In the genomic region with DNA sequence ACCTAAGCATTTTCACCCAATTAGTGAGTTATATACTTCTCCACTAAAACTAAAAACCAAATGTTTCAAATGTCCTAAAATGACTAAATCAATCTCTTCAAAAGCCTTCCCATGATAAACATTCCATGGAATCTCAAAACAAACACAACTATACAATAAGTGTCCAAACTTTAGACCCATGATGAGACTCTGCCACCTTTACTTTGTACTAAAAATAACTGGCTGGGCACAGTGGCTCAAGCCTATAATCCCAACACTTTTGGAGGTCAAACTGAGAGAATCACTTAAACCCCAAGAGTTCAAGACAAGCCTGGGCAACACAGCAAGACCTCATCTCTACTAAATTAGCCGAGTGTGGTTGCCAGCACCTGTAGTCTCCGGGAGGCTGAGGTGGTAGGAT, we compare ENCODE assay signal across 16 cellular contexts.
"Had no signal": no experiment of that assay in that cellular context is flagged by ENCODE, and none has a peak within 500 bp of the region (broad histone marks: within the 10 kb centered on the region; RNA-seq: fewer than 3 reads in every experiment).

No MANE protein-coding gene starts in this region.

- FAIRE-seq: endometrium had no signal

- H3K9me3 Mint-ChIP-seq: activated T-helper 17 cell treated with anti-CD3 and anti-CD28 coated beads, Interleukin-2, amount 50 U/mL, for 72 hours; central memory CD8-positive, alpha-beta T cell had no signal

- H3K27ac Mint-ChIP-seq: activated CD4-positive, alpha-beta T cell treated with anti-CD3 and anti-CD28 coated beads, Interleukin-2, amount 10 ng/mL, durations not matched to agents 7 days and 5 days; activated naive CD4-positive, alpha-beta T cell treated with anti-CD3 and anti-CD28 coated beads for 36 hours; activated T-helper 17 cell treated with anti-CD3 and anti-CD28 coated beads, Interleukin-2, amount 50 U/mL, for 72 hours; progenitor cell of endocrine pancreas had no signal

- H3K27me3 Mint-ChIP-seq: activated CD4-positive, alpha-beta T cell treated with anti-CD3 and anti-CD28 coated beads, Interleukin-2, amount 10 ng/mL, durations not matched to agents 7 days and 5 days; activated T-helper 17 cell treated with anti-CD3 and anti-CD28 coated beads, Interleukin-2, amount 50 U/mL, for 72 hours; brain; central memory CD8-positive, alpha-beta T cell; progenitor cell of endocrine pancreas had no signal

- H3K4me3 ChIP-seq: esophagus squamous epithelium, upper lobe of right lung had no signal

- H3K9me3 ChIP-seq: esophagus squamous epithelium, upper lobe of right lung had no signal

- H3K27ac ChIP-seq: esophagus squamous epithelium, upper lobe of right lung, VCaP had no signal

- DNase-seq: activated CD4-positive, alpha-beta T cell treated with anti-CD3 and anti-CD28 coated beads, Interleukin-2, amount 10 ng/mL, durations not matched to agents 7 days and 5 days; activated naive CD4-positive, alpha-beta T cell treated with anti-CD3 and anti-CD28 coated beads for 36 hours; activated T-cell treated with anti-CD3 and anti-CD28 coated beads for 4 hours; amniotic stem cell; esophagus squamous epithelium; foreskin fibroblast; right cardiac atrium; stimulated activated naive CD4-positive, alpha-beta T cell; T-helper 1 cell; upper lobe of right lung had no signal

- H3K4me3 Mint-ChIP-seq: activated CD4-positive, alpha-beta T cell treated with anti-CD3 and anti-CD28 coated beads, Interleukin-2, amount 10 ng/mL, durations not matched to agents 7 days and 5 days; activated naive CD4-positive, alpha-beta T cell treated with anti-CD3 and anti-CD28 coated beads for 36 hours; activated T-helper 17 cell treated with anti-CD3 and anti-CD28 coated beads, Interleukin-2, amount 50 U/mL, for 72 hours; brain; central memory CD8-positive, alpha-beta T cell had no signal

- H3K36me3 ChIP-seq: upper lobe of right lung had no signal

- H3K27me3 ChIP-seq: esophagus squamous epithelium, upper lobe of right lung had no signal

- ATAC-seq: activated T-helper 17 cell treated with anti-CD3 and anti-CD28 coated beads, Interleukin-2, amount 50 U/mL, for 72 hours; right cardiac atrium; upper lobe of right lung had no signal
